Comparison of ENCODE assay signal across 9 cellular contexts in the genomic region with DNA sequence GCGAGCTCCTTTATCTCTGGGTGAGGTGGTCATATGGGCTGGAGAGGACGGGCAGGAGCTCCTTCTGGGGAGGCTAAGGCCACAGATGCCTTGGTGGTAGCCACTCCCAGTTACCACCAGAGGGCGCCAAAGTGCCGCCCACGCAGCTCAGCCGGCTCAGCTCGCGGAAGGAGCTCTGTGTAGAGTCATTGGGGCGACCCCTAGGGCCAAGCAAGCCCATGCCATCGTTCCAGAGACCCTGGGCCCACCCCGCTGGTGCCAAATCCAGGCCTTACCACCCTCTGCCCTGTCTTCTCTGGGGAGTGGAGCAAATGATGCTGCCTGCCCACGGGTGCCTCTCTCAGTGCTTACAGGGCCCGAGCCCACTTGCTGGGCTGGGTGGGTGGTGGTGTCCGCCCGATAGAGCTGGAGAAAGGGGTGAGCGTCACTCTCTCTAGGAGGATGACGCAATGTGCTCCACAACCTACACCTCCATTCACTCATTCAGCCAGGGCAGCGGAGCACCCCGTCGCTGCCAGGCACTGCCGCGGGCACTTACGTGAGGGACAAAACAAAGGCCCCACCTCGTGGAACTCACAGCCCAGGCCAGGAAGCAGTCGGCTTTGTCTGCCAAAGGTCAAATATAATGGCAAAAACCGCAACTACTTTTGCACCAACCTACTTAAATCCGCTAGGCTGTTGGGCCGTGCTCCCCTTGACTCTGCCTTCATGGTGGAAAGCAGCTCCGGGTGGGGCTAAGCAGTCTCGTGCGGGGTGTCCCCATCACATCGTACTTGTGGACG. TPM values are rescaled to one million over a fixed set of nuclear protein-coding genes. Genes with fewer than 3 reads are reported as not detected.
DNase-seq lines count a peak whose midpoint lies in the region; ATAC-seq and TF ChIP-seq lines count a peak whose summit lies in the region.
"Had no signal": no experiment of that assay in that cellular context is flagged by ENCODE, and none has a peak within 500 bp of the region (broad histone marks: within the 10 kb centered on the region; RNA-seq: fewer than 3 reads in every experiment).

No MANE protein-coding gene starts in this region.

- H4K91ac ChIP-seq in IMR-90 (ENCODE audit: insufficient read depth, low read depth, low read length) (no peak overlapping the region), neuronal stem cell (ENCODE audit: low read depth, low read length, poor library complexity) (no peak overlapping the region)

- no peak overlapping the region for H3K56ac ChIP-seq in IMR-90 (ENCODE audit: extremely low read depth, insufficient read depth, low read length)

- H3K18ac ChIP-seq in IMR-90 (ENCODE audit: low read depth, low read length) (no peak overlapping the region), neuronal stem cell (ENCODE audit: low read length) (peak overlapping the region; percentile 83)

- no peaks in the 10 kb centered on the region for H3K9me3 Mint-ChIP-seq in CD4-positive, CD25-positive, alpha-beta regulatory T cell
- H3K9me3 Mint-ChIP-seq in activated T-helper 1 cell treated with anti-CD3 and anti-CD28 coated beads, Interleukin-12 subunit alpha, Interleukin-12 subunit beta, Interleukin-2, Interleukin-4 antibody, amounts not matched to agents 30 ng/mL and 10 ng/mL and 1 ng/mL, durations not matched to agents 14 hours and 24 hours and 36 hours: no peaks in the 10 kb centered on the region
- H3K9me3 Mint-ChIP-seq: T-helper 1 cell treated with Interleukin-12 subunit alpha and Interleukin-12 subunit beta and Interleukin-4 antibody, amounts not matched to agents 30 μg/mL and 1 μg/mL, for 36 hours had no signal

- no peak overlapping the region for H2BK20ac ChIP-seq in IMR-90 (ENCODE audit: low read depth, low read length)

- dilution Hi-C loops in IMR-90 (cut with HindIII; ENCODE audit: low sequenced_read_pairs, unreplicated experiment): no loop called here

- intact Hi-C loops in IMR-90 (cut with micrococcal nuclease): loop anchor here (2.0 to 10.0 kb wide), 2 partner anchors 154 to 298 kb away; a partner anchor contains a TSS
- intact Hi-C loops in activated T-helper 1 cell treated with anti-CD3 and anti-CD28 coated beads, Interleukin-12 subunit alpha, Interleukin-12 subunit beta, Interleukin-2, Interleukin-4 antibody, amounts not matched to agents 30 ng/mL and 10 ng/mL and 1 ng/mL, durations not matched to agents 14 hours and 24 hours and 36 hours (cut with micrococcal nuclease): loop anchor here (1.0 to 5.0 kb wide), 2 partner anchors 81 to 156 kb away; no protein-coding TSS in a partner anchor

- peaks cover 3% of the 10 kb centered on the region; the same call in 1 of the 2 replicates for H3K9me1 ChIP-seq in IMR-90 (ENCODE audit: insufficient read depth, low read length)

- H2BK120ac ChIP-seq in IMR-90 (ENCODE audit: low read depth, low read length) (no peak overlapping the region), neuronal stem cell (ENCODE audit: low read depth, low read length) (no peak overlapping the region)

- peaks cover 7% of the 10 kb centered on the region for H4K20me1 ChIP-seq in IMR-90 (ENCODE audit: insufficient read depth, low read length)

- H2BK5ac ChIP-seq in IMR-90 (ENCODE audit: low read depth, low read length, poor library complexity, severe bottlenecking) (no peak overlapping the region), neuronal stem cell (ENCODE audit: low read length) (no peak overlapping the region)

- ATAC-seq in CD4-positive, CD25-positive, alpha-beta regulatory T cell (ENCODE audit: low read depth in 2 of 2): peak; percentile 75
- ATAC-seq in GM19395 (IDR thresholded peaks at IDR 0.05; ENCODE audit: unreplicated experiment) (peak; percentile 65), IMR-90 (ENCODE audit: low read depth) (peak; percentile 89)

- POLR2A ChIA-PET in IMR-90 (lab: Charles Lee; ENCODE audit: unreplicated experiment): no interaction called here

- H2AK5ac ChIP-seq in IMR-90 (ENCODE audit: low read depth, low read length): no peak overlapping the region
- H2AK5ac ChIP-seq in neuronal stem cell (ENCODE audit: low read depth, low read length): peak overlapping the region; percentile 16

- BruUV-seq in IMR-90 (replicated peaks; lab: Mats Ljungman, UMichigan): no TSS peak

- no peak overlapping the region for H4K8ac ChIP-seq in IMR-90 (ENCODE audit: low read depth in 2 of 2, low read length in 2 of 2)
- peak overlapping the region; percentile 70 for H4K8ac ChIP-seq in neuronal stem cell (ENCODE audit: low read depth, low read length)

- H3K4me3 Mint-ChIP-seq in CD4-positive, CD25-positive, alpha-beta regulatory T cell: peak overlapping the region in 1 of 4 donors; percentile 21
- H3K4me3 Mint-ChIP-seq in activated T-helper 1 cell treated with anti-CD3 and anti-CD28 coated beads, Interleukin-12 subunit alpha, Interleukin-12 subunit beta, Interleukin-2, Interleukin-4 antibody, amounts not matched to agents 30 ng/mL and 10 ng/mL and 1 ng/mL, durations not matched to agents 14 hours and 24 hours and 36 hours: no peak overlapping the region
- H3K4me3 Mint-ChIP-seq: T-helper 1 cell treated with Interleukin-12 subunit alpha and Interleukin-12 subunit beta and Interleukin-4 antibody, amounts not matched to agents 30 μg/mL and 1 μg/mL, for 36 hours had no signal

- peak overlapping the region; percentile 44; the same call in 1 of the 2 replicates for H3K4me2 ChIP-seq in IMR-90 (ENCODE audit: low read depth, low read length)
- H3K4me2 ChIP-seq in neuronal stem cell (ENCODE audit: insufficient read depth, low read length, poor library complexity, severe bottlenecking): no peak overlapping the region

- H2BK12ac ChIP-seq in neuronal stem cell (ENCODE audit: low read length): no peak overlapping the region

- H3K4ac ChIP-seq in IMR-90 (ENCODE audit: low read depth, low read length) (no peak overlapping the region), neuronal stem cell (ENCODE audit: low read length) (no peak overlapping the region)

- H3K4me3 ChIP-seq in CD4-positive, CD25-positive, alpha-beta regulatory T cell (ENCODE audit: low read depth, low read length): no peak overlapping the region
- H3K4me3 ChIP-seq in IMR-90 (ENCODE audit: insufficient read depth, low read depth, low read length): no peak overlapping the region
- no peak overlapping the region for H3K4me3 ChIP-seq in fibroblast of the aortic adventitia (ENCODE audit: low read depth, low read length)
- H3K4me3 ChIP-seq in neuronal stem cell (ENCODE audit: low read length in 2 of 2): no peak overlapping the region
- H3K4me3 ChIP-seq in suprapubic skin: no peak overlapping the region

- peaks cover 8 to 37% (median 25%) of the 10 kb centered on the region in 4 donors for H3K4me1 Mint-ChIP-seq in CD4-positive, CD25-positive, alpha-beta regulatory T cell
- H3K4me1 Mint-ChIP-seq in activated T-helper 1 cell treated with anti-CD3 and anti-CD28 coated beads, Interleukin-12 subunit alpha, Interleukin-12 subunit beta, Interleukin-2, Interleukin-4 antibody, amounts not matched to agents 30 ng/mL and 10 ng/mL and 1 ng/mL, durations not matched to agents 14 hours and 24 hours and 36 hours (ENCODE audit: low read depth): peaks cover 32% of the 10 kb centered on the region

- peak; percentile 64 to 79 (median 77) for DNase-seq in CD4-positive, CD25-positive, alpha-beta regulatory T cell
- peak; percentile 62 for DNase-seq in IMR-90
- DNase-seq in RPMI7951 (ENCODE audit: low read depth): peak; percentile 58
- peak; percentile 67 for DNase-seq in activated T-helper 1 cell treated with anti-CD3 and anti-CD28 coated beads, Interleukin-12 subunit alpha, Interleukin-12 subunit beta, Interleukin-2, Interleukin-4 antibody, amounts not matched to agents 30 ng/mL and 10 ng/mL and 1 ng/mL, durations not matched to agents 14 hours and 24 hours and 36 hours (ENCODE audit: low spot score)
- DNase-seq in fibroblast of the aortic adventitia (ENCODE audit: low read depth): peak; percentile 72
- DNase-seq in neuronal stem cell (ENCODE audit: low spot score): peak; percentile 85
- DNase-seq in suprapubic skin (ENCODE audit: low spot score in 2 of 2): no peak

- WGBS in IMR-90 (ENCODE audit: extremely low coverage in 2 of 2, insufficient read length in 1 of 2), 2 experiments: 52% methylated on average over 16 of the region's 33 CpGs; no CpG with 5 or more reads in 1 of the 2 experiments
- WGBS in neuronal stem cell (ENCODE audit: extremely low coverage in 2 of 2, insufficient read length in 2 of 2, insufficient replicate concordance in 1 of 2), 2 donors: no CpG with 5 or more reads among the region's 33 CpGs
- 50% methylated on average over 14 of the region's 33 CpGs for WGBS in suprapubic skin

- H3K27me3 ChIP-seq in CD4-positive, CD25-positive, alpha-beta regulatory T cell (ENCODE audit: control insufficient read depth, insufficient read depth, low read length): peaks cover 3% of the 10 kb centered on the region
- H3K27me3 ChIP-seq in IMR-90 (ENCODE audit: control insufficient read depth, insufficient read depth, low read length) (peaks cover 20% of the 10 kb centered on the region), neuronal stem cell (ENCODE audit: control insufficient read depth in 3 of 3, insufficient read depth in 3 of 3, low read depth in 1 of 3, low read length in 3 of 3) (peaks cover 0 to 16% (median 0%) of the 10 kb centered on the region in 3 experiments), suprapubic skin (peaks cover 33% of the 10 kb centered on the region)

- H3K9ac ChIP-seq in IMR-90 (ENCODE audit: low read depth, low read length): no peak overlapping the region
- no peak overlapping the region for H3K9ac ChIP-seq in neuronal stem cell (ENCODE audit: low read depth, low read length, poor library complexity)

- no peak overlapping the region for H3K27ac ChIP-seq in CD4-positive, CD25-positive, alpha-beta regulatory T cell (ENCODE audit: insufficient read depth, low read length, poor library complexity, severe bottlenecking)
- H3K27ac ChIP-seq in IMR-90 (ENCODE audit: insufficient read depth, low read length) (no peak overlapping the region), neuronal stem cell (replicated peaks; ENCODE audit: low read length) (no peak overlapping the region), suprapubic skin (no peak overlapping the region)

- H2BK15ac ChIP-seq in IMR-90 (ENCODE audit: low read depth, low read length) (no peak overlapping the region), neuronal stem cell (ENCODE audit: low read length) (no peak overlapping the region)

- TF ChIP-seq RAD21 in IMR-90 (IDR thresholded peaks at IDR 0.05; ENCODE audit: low read length): peak; percentile 89

- in situ Hi-C loops in IMR-90 (cut with MboI; ENCODE audit: low sequenced_read_pairs): no loop called here

- H4K5ac ChIP-seq in IMR-90 (ENCODE audit: low read depth, low read length): no peak overlapping the region

- H3K36me3 ChIP-seq in CD4-positive, CD25-positive, alpha-beta regulatory T cell (ENCODE audit: control insufficient read depth, insufficient read depth, low read length): peaks cover 3% of the 10 kb centered on the region
- no peaks in the 10 kb centered on the region; the same call in 1 of the 2 replicates for H3K36me3 ChIP-seq in IMR-90 (ENCODE audit: control insufficient read depth, insufficient read depth, low read length)
- H3K36me3 ChIP-seq in neuronal stem cell (replicated peaks in 1 of 2; ENCODE audit: control insufficient read depth in 2 of 2, insufficient read depth in 2 of 2, low read length in 2 of 2): peaks cover 3 to 5% of the 10 kb centered on the region in 2 donors
- peaks cover 16% of the 10 kb centered on the region for H3K36me3 ChIP-seq in suprapubic skin

- peaks cover 4% of the 10 kb centered on the region for H3K27me3 Mint-ChIP-seq in CD4-positive, CD25-positive, alpha-beta regulatory T cell
- peaks cover 12% of the 10 kb centered on the region for H3K27me3 Mint-ChIP-seq in activated T-helper 1 cell treated with anti-CD3 and anti-CD28 coated beads, Interleukin-12 subunit alpha, Interleukin-12 subunit beta, Interleukin-2, Interleukin-4 antibody, amounts not matched to agents 30 ng/mL and 10 ng/mL and 1 ng/mL, durations not matched to agents 14 hours and 24 hours and 36 hours (ENCODE audit: insufficient read depth)

- H2AFZ ChIP-seq in IMR-90 (replicated peaks; ENCODE audit: low read length, poor library complexity) (peak overlapping the region; percentile 18), neuronal stem cell (ENCODE audit: low read length) (no peak overlapping the region)

- CTCF ChIA-PET in IMR-90 (lab: Yijun Ruan, JAX): interaction anchor here (0.5 to 1.4 kb wide), 23 partner anchors 9 to 932 kb away, joined by 3 to 13 read pairs (median 3); a partner anchor contains a TSS

- no peaks in the 10 kb centered on the region for H3K9me3 ChIP-seq in CD4-positive, CD25-positive, alpha-beta regulatory T cell (ENCODE audit: control insufficient read depth in 2 of 2, low read length in 2 of 2)
- H3K9me3 ChIP-seq in IMR-90 (ENCODE audit: control insufficient read depth, insufficient read depth, low read length) (no peaks in the 10 kb centered on the region), neuronal stem cell (replicated peaks in 1 of 2; ENCODE audit: control insufficient read depth in 2 of 2, insufficient read depth in 1 of 2, low read depth in 1 of 2, low read length in 2 of 2) (no peaks in the 10 kb centered on the region), suprapubic skin (no peaks in the 10 kb centered on the region)

- H3K23ac ChIP-seq in IMR-90 (ENCODE audit: low read depth, low read length): no peak overlapping the region
- H3K23ac ChIP-seq in neuronal stem cell (ENCODE audit: low read depth, low read length, poor library complexity): peak overlapping the region; percentile 25

- peak overlapping the region in 1 of 3 donors; percentile 11 for H3K27ac Mint-ChIP-seq in CD4-positive, CD25-positive, alpha-beta regulatory T cell
- H3K27ac Mint-ChIP-seq in activated T-helper 1 cell treated with anti-CD3 and anti-CD28 coated beads, Interleukin-12 subunit alpha, Interleukin-12 subunit beta, Interleukin-2, Interleukin-4 antibody, amounts not matched to agents 30 ng/mL and 10 ng/mL and 1 ng/mL, durations not matched to agents 14 hours and 24 hours and 36 hours: no peak overlapping the region
- H3K27ac Mint-ChIP-seq: T-helper 1 cell treated with Interleukin-12 subunit alpha and Interleukin-12 subunit beta and Interleukin-4 antibody, amounts not matched to agents 30 μg/mL and 1 μg/mL, for 36 hours had no signal

- peak overlapping the region; percentile 75 for H2AK9ac ChIP-seq in IMR-90 (replicated peaks; ENCODE audit: low read depth, low read length, poor library complexity)

- no peak overlapping the region for H3K14ac ChIP-seq in IMR-90 (replicated peaks; ENCODE audit: low read depth, low read length)
- H3K14ac ChIP-seq in neuronal stem cell (ENCODE audit: low read length): no peak overlapping the region

- peaks cover 4% of the 10 kb centered on the region for H3K36me3 Mint-ChIP-seq in CD4-positive, CD25-positive, alpha-beta regulatory T cell
- peaks cover 6% of the 10 kb centered on the region for H3K36me3 Mint-ChIP-seq in activated T-helper 1 cell treated with anti-CD3 and anti-CD28 coated beads, Interleukin-12 subunit alpha, Interleukin-12 subunit beta, Interleukin-2, Interleukin-4 antibody, amounts not matched to agents 30 ng/mL and 10 ng/mL and 1 ng/mL, durations not matched to agents 14 hours and 24 hours and 36 hours (ENCODE audit: low read depth)

- TF ChIP-seq EP300 in suprapubic skin (IDR thresholded peaks at IDR 0.05): no peak

- TF ChIP-seq POLR2A in IMR-90 (IDR thresholded peaks at IDR 0.05; ENCODE audit: low read depth, low read length): no peak
- TF ChIP-seq POLR2A in suprapubic skin (IDR thresholded peaks at IDR 0.05): no peak

- H3K4me1 ChIP-seq in CD4-positive, CD25-positive, alpha-beta regulatory T cell (ENCODE audit: control insufficient read depth, insufficient read depth, low read length, poor library complexity, severe bottlenecking): peaks cover 25% of the 10 kb centered on the region
- H3K4me1 ChIP-seq in IMR-90 (ENCODE audit: control insufficient read depth, insufficient read depth, low read length) (no peaks in the 10 kb centered on the region), neuronal stem cell (ENCODE audit: control insufficient read depth in 2 of 2, insufficient read depth in 1 of 2, low read depth in 1 of 2, low read length in 2 of 2) (peaks cover 0 to 12% of the 10 kb centered on the region in 2 donors), suprapubic skin (peaks cover 9% of the 10 kb centered on the region)

- peak; percentile 95 for TF ChIP-seq CTCF in IMR-90 (conservative IDR thresholded peaks at IDR 0.05; ENCODE audit: low read depth, low read length)
- TF ChIP-seq CTCF in fibroblast of the aortic adventitia (IDR thresholded peaks at IDR 0.05; ENCODE audit: insufficient read depth, low read length): peak; percentile 97
- TF ChIP-seq CTCF in suprapubic skin (IDR thresholded peaks at IDR 0.05): peak; percentile 64 to 96

- H3K79me1 ChIP-seq in IMR-90 (ENCODE audit: low read depth in 1 of 2, low read length in 2 of 2) (no peaks in the 10 kb centered on the region), neuronal stem cell (ENCODE audit: low read depth, low read length) (no peaks in the 10 kb centered on the region)

RNA-seq across cellular contexts. Expression of a gene that starts 13.8 kb away (rescaled TPM):
- total RNA-seq in CD4-positive, CD25-positive, alpha-beta regulatory T cell: 34.0 TPM
- 10 to 100 TPM; 26.0 to 48.8 (median 34.1) TPM for polyA plus RNA-seq in CD4-positive, CD25-positive, alpha-beta regulatory T cell
- total RNA-seq in IMR-90 (2012; rRNA removed): 34.2 and 35.3 TPM in 2 replicates
- 40.9 and 41.6 TPM in 2 replicates for polyA plus RNA-seq in IMR-90 (2012; rRNA removed)
- 40.1 and 58.5 TPM in 2 replicates for polyA plus RNA-seq in IMR-90 (2012; cell fraction: cytosol; rRNA removed)
- polyA plus RNA-seq in IMR-90 (2012; cell fraction: nucleus; rRNA removed; ENCODE audit: low replicate concordance): 74.1 and 106 TPM in 2 replicates
- 18.5 and 23.7 TPM in 2 replicates for total RNA-seq in RPMI7951 (2014; rRNA removed; shearing (Covaris generic))
- 34.1 and 35.3 TPM in 2 replicates for total RNA-seq in activated T-helper 1 cell treated with anti-CD3 and anti-CD28 coated beads, Interleukin-12 subunit alpha, Interleukin-12 subunit beta, Interleukin-2, Interleukin-4 antibody, amounts not matched to agents 30 ng/mL and 10 ng/mL and 1 ng/mL, durations not matched to agents 14 hours and 24 hours and 36 hours
- total RNA-seq in fibroblast of the aortic adventitia (ENCODE audit: low replicate concordance): 19.3 and 29.0 TPM in 2 replicates
- polyA plus RNA-seq in neuronal stem cell (2013, experiment 1 of 2): 24.8 TPM
- 23.4 TPM for polyA plus RNA-seq in neuronal stem cell (2013, experiment 2 of 2)
- total RNA-seq in suprapubic skin: 10 to 100 TPM; 14.6 to 22.3 (median 17.7) TPM

RNA-seq across cellular contexts. Expression of a gene that starts 30.6 kb away (rescaled TPM):
- total RNA-seq in CD4-positive, CD25-positive, alpha-beta regulatory T cell: not detected
- polyA plus RNA-seq in CD4-positive, CD25-positive, alpha-beta regulatory T cell: not detected
- total RNA-seq in IMR-90 (2012; rRNA removed): not detected in 2 replicates
- not detected in 2 replicates for polyA plus RNA-seq in IMR-90 (2012; rRNA removed)
- not detected in 2 replicates for polyA plus RNA-seq in IMR-90 (2012; cell fraction: cytosol; rRNA removed)
- not detected in 2 replicates for polyA plus RNA-seq in IMR-90 (2012; cell fraction: nucleus; rRNA removed; ENCODE audit: low replicate concordance)
- not detected in 2 replicates for total RNA-seq in RPMI7951 (2014; rRNA removed; shearing (Covaris generic))
- total RNA-seq in activated T-helper 1 cell treated with anti-CD3 and anti-CD28 coated beads, Interleukin-12 subunit alpha, Interleukin-12 subunit beta, Interleukin-2, Interleukin-4 antibody, amounts not matched to agents 30 ng/mL and 10 ng/mL and 1 ng/mL, durations not matched to agents 14 hours and 24 hours and 36 hours: not detected in 2 replicates
- not detected in 2 replicates for total RNA-seq in fibroblast of the aortic adventitia (ENCODE audit: low replicate concordance)
- 0.01 TPM for polyA plus RNA-seq in neuronal stem cell (2013, experiment 1 of 2)
- polyA plus RNA-seq in neuronal stem cell (2013, experiment 2 of 2): 0.03 TPM
- not detected for total RNA-seq in suprapubic skin

RNA-seq across cellular contexts. Expression of a gene that starts 30.7 kb away (rescaled TPM):
- not detected for total RNA-seq in CD4-positive, CD25-positive, alpha-beta regulatory T cell
- polyA plus RNA-seq in CD4-positive, CD25-positive, alpha-beta regulatory T cell: not detected
- total RNA-seq in IMR-90 (2012; rRNA removed): not detected in 2 replicates
- 0.40 and 0.41 TPM in 2 replicates for polyA plus RNA-seq in IMR-90 (2012; rRNA removed)
- polyA plus RNA-seq in IMR-90 (2012; cell fraction: cytosol; rRNA removed): 0.52 and 0.58 TPM in 2 replicates
- 0.51 and 0.54 TPM in 2 replicates for polyA plus RNA-seq in IMR-90 (2012; cell fraction: nucleus; rRNA removed; ENCODE audit: low replicate concordance)
- 1.3 TPM in 1 of 2 replicates, not detected in the other for total RNA-seq in RPMI7951 (2014; rRNA removed; shearing (Covaris generic))
- not detected in 2 replicates for total RNA-seq in activated T-helper 1 cell treated with anti-CD3 and anti-CD28 coated beads, Interleukin-12 subunit alpha, Interleukin-12 subunit beta, Interleukin-2, Interleukin-4 antibody, amounts not matched to agents 30 ng/mL and 10 ng/mL and 1 ng/mL, durations not matched to agents 14 hours and 24 hours and 36 hours
- not detected in 2 replicates for total RNA-seq in fibroblast of the aortic adventitia (ENCODE audit: low replicate concordance)
- 0.26 TPM for polyA plus RNA-seq in neuronal stem cell (2013, experiment 1 of 2)
- 0.39 TPM for polyA plus RNA-seq in neuronal stem cell (2013, experiment 2 of 2)
- total RNA-seq in suprapubic skin: not detected

RNA-seq across cellular contexts. Expression of a gene that starts 51.1 kb away (rescaled TPM):
- 1.9 TPM for total RNA-seq in CD4-positive, CD25-positive, alpha-beta regulatory T cell
- under 1 TPM; 0.24 to 0.87 (median 0.52) TPM for polyA plus RNA-seq in CD4-positive, CD25-positive, alpha-beta regulatory T cell
- 2.5 and 3.0 TPM in 2 replicates for total RNA-seq in IMR-90 (2012; rRNA removed)
- polyA plus RNA-seq in IMR-90 (2012; rRNA removed): 4.7 and 5.1 TPM in 2 replicates
- 3.6 TPM in 2 replicates for polyA plus RNA-seq in IMR-90 (2012; cell fraction: cytosol; rRNA removed)
- polyA plus RNA-seq in IMR-90 (2012; cell fraction: nucleus; rRNA removed; ENCODE audit: low replicate concordance): 1.4 and 2.5 TPM in 2 replicates
- 4.9 and 6.2 TPM in 2 replicates for total RNA-seq in RPMI7951 (2014; rRNA removed; shearing (Covaris generic))
- 3.1 and 3.2 TPM in 2 replicates for total RNA-seq in activated T-helper 1 cell treated with anti-CD3 and anti-CD28 coated beads, Interleukin-12 subunit alpha, Interleukin-12 subunit beta, Interleukin-2, Interleukin-4 antibody, amounts not matched to agents 30 ng/mL and 10 ng/mL and 1 ng/mL, durations not matched to agents 14 hours and 24 hours and 36 hours
- total RNA-seq in fibroblast of the aortic adventitia (ENCODE audit: low replicate concordance): 1.7 and 7.1 TPM in 2 replicates
- polyA plus RNA-seq in neuronal stem cell (2013, experiment 1 of 2): 2.5 TPM
- polyA plus RNA-seq in neuronal stem cell (2013, experiment 2 of 2): 2.3 TPM
- 1 to 10 TPM in 3 of 4 donors, under 1 TPM in 1; 0.24 to 2.8 (median 1.5) TPM for total RNA-seq in suprapubic skin

Comparison
In these comparisons a context has a peak if more than half of its experiments do, and no peak if none do; other contexts are left out.
1. DNase-seq: peak in CD4-positive, CD25-positive, alpha-beta regulatory T cell (3 of 3), IMR-90 (single experiment), RPMI7951 (single experiment), activated T-helper 1 cell treated with anti-CD3 and anti-CD28 coated beads, Interleukin-12 subunit alpha, Interleukin-12 subunit beta, Interleukin-2, Interleukin-4 antibody, amounts not matched to agents 30 ng/mL and 10 ng/mL and 1 ng/mL, durations not matched to agents 14 hours and 24 hours and 36 hours (single experiment), fibroblast of the aortic adventitia (single experiment) and neuronal stem cell (single experiment); none in suprapubic skin (0 of 2).
2. Peak in every context shown above with its lines, with median percentiles within 50 percentile points of each other: ATAC-seq and CTCF ChIP-seq.